15 cellular contexts compared by ENCODE assay signal in the genomic region with DNA sequence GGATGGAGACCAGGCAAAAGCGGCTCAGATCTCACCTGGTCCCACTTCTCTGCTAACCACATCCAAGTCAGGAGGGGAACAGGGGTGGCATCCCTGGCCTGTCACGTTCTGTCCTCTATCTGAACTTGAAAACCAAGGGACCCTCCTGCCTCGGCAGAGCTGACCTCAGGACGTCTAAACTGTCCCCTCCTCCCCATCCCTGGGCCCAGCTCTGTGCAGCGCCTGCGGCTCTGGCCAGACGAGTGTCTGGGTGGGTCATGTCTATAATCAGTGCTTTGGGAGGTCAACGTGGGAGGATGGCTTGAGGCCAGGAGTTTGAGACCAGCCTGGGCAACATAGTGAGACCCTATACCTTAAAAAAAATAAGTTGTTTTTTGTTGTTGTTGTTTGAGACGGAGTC.
DNase-seq lines count a peak whose midpoint lies in the region; ATAC-seq and TF ChIP-seq lines count a peak whose summit lies in the region.
"Had no signal": no experiment of that assay in that cellular context is flagged by ENCODE, and none has a peak within 500 bp of the region (broad histone marks: within the 10 kb centered on the region; RNA-seq: fewer than 3 reads in every experiment).

No MANE protein-coding gene starts in this region.

- H3K27ac Mint-ChIP-seq in activated CD4-positive, alpha-beta T cell treated with anti-CD3 and anti-CD28 coated beads, Interleukin-2, amount 10 ng/mL, durations not matched to agents 24 days and 14 days, result no peak overlapping the region
- H3K27ac Mint-ChIP-seq: CD8-positive, alpha-beta T cell had no signal

- ATAC-seq in RWPE2 (ENCODE audit: low read depth) (no peak), lower lobe of right lung (no peak)
- ATAC-seq: CD8-positive, alpha-beta T cell had no signal

- peaks cover 2% of the 10 kb centered on the region for H3K36me3 Mint-ChIP-seq in activated CD4-positive, alpha-beta T cell treated with anti-CD3 and anti-CD28 coated beads, Interleukin-2, amount 10 ng/mL, durations not matched to agents 24 days and 14 days (ENCODE audit: low read depth)
- H3K36me3 Mint-ChIP-seq: CD8-positive, alpha-beta T cell had no signal

- no peak for TF ChIP-seq POLR2A in spleen (IDR thresholded peaks at IDR 0.05)

- peaks cover 2% of the 10 kb centered on the region for H3K9me3 ChIP-seq in RWPE2 (ENCODE audit: severe bottlenecking)
- H3K9me3 ChIP-seq in lower lobe of right lung, result peaks cover 20% of the 10 kb centered on the region
- H3K9me3 ChIP-seq in spleen, result peaks cover 0 to 86% (median 1%) of the 10 kb centered on the region in 8 donors
- H3K9me3 ChIP-seq: Caco-2 had no signal

- H3K4me3 Mint-ChIP-seq in activated CD4-positive, alpha-beta T cell treated with anti-CD3 and anti-CD28 coated beads, Interleukin-2, amount 10 ng/mL, durations not matched to agents 24 days and 14 days, result no peak overlapping the region
- H3K4me3 Mint-ChIP-seq: CD8-positive, alpha-beta T cell had no signal

- H3K27me3 ChIP-seq in RWPE2 (ENCODE audit: insufficient read depth, poor library complexity, severe bottlenecking), result no peaks in the 10 kb centered on the region
- H3K27me3 ChIP-seq in lower lobe of right lung (ENCODE audit: low read depth), result no peaks in the 10 kb centered on the region
- H3K27me3 ChIP-seq in spleen (replicated peaks in 1 of 7), result no peaks in the 10 kb centered on the region

- peaks cover 7% of the 10 kb centered on the region for H3K9me3 Mint-ChIP-seq in activated CD4-positive, alpha-beta T cell treated with anti-CD3 and anti-CD28 coated beads, Interleukin-2, amount 10 ng/mL, durations not matched to agents 24 days and 14 days
- H3K9me3 Mint-ChIP-seq: CD8-positive, alpha-beta T cell had no signal

- H3K4me3 ChIP-seq in RWPE2 (ENCODE audit: severe bottlenecking), result no peak overlapping the region
- H3K4me3 ChIP-seq in coronary artery, result no peak overlapping the region
- no peak overlapping the region for H3K4me3 ChIP-seq in lower lobe of right lung
- H3K4me3 ChIP-seq in spleen, result no peak overlapping the region
- H3K4me3 ChIP-seq: GM23248 had no signal

- H3K36me3 ChIP-seq in RWPE2 (ENCODE audit: low read depth), result no peaks in the 10 kb centered on the region
- no peaks in the 10 kb centered on the region for H3K36me3 ChIP-seq in lower lobe of right lung
- H3K36me3 ChIP-seq in spleen, result no peaks in the 10 kb centered on the region

- DNase-seq in RWPE2 (ENCODE audit: low spot score), result peak; percentile 34
- peak; percentile 26 for DNase-seq in coronary artery (ENCODE audit: low spot score)
- DNase-seq in lower lobe of right lung, result peak; percentile 23
- DNase-seq in spleen, result peak; percentile 51
- no peak for DNase-seq in posterior cingulate gyrus
- no peak for DNase-seq in activated CD4-positive, alpha-beta T cell treated with anti-CD3 and anti-CD28 coated beads, Interleukin-2, amount 10 ng/mL, durations not matched to agents 24 days and 14 days
- no peak for DNase-seq in caudate nucleus (lab: John Stamatoyannopoulos, UW)
- DNase-seq: C1 segment of cervical spinal cord, DMS153, DND-41, GM23248, H7, HCEC 1CT had no signal

- H3K27ac ChIP-seq in RWPE2 (ENCODE audit: poor library complexity, severe bottlenecking) (no peak overlapping the region), coronary artery (no peak overlapping the region), lower lobe of right lung (no peak overlapping the region), spleen (no peak overlapping the region), caudate nucleus (ENCODE audit: low read depth, low read length) (no peak overlapping the region)
- H3K27ac ChIP-seq: GM23248 had no signal

- WGBS in spleen, 5 donors, result 80 to 85% (median 82%) methylated on average over 9 of the region's 9 CpGs

- H3K27me3 Mint-ChIP-seq in activated CD4-positive, alpha-beta T cell treated with anti-CD3 and anti-CD28 coated beads, Interleukin-2, amount 10 ng/mL, durations not matched to agents 24 days and 14 days, result no peaks in the 10 kb centered on the region

- intact Hi-C loops in lower lobe of right lung (cut with DNase I), result no loop called here
- intact Hi-C loops in spleen (cut with DNase I; ENCODE audit: low total_unique reads), result no loop called here
- intact Hi-C loops in posterior cingulate gyrus (cut with DNase I), result no loop called here
- intact Hi-C loops in activated CD4-positive, alpha-beta T cell treated with anti-CD3 and anti-CD28 coated beads, Interleukin-2, amount 10 ng/mL, durations not matched to agents 24 days and 14 days (cut with micrococcal nuclease), result no loop called here

- H3K4me1 ChIP-seq in RWPE2 (ENCODE audit: insufficient read depth, poor library complexity, severe bottlenecking) (no peaks in the 10 kb centered on the region), lower lobe of right lung (no peaks in the 10 kb centered on the region), spleen (no peaks in the 10 kb centered on the region)
- H3K4me1 ChIP-seq: Caco-2 had no signal

- TF ChIP-seq CTCF in RWPE2 (IDR thresholded peaks at IDR 0.05; ENCODE audit: poor library complexity, severe bottlenecking), result no peak
- TF ChIP-seq CTCF in coronary artery (IDR thresholded peaks at IDR 0.05), result no peak
- no peak for TF ChIP-seq CTCF in lower lobe of right lung (IDR thresholded peaks at IDR 0.05)
- no peak for TF ChIP-seq CTCF in spleen (IDR thresholded peaks at IDR 0.05 in 8 of 11, conservative IDR thresholded peaks at IDR 0.05 in 3 of 11)

- H3K4me1 Mint-ChIP-seq in activated CD4-positive, alpha-beta T cell treated with anti-CD3 and anti-CD28 coated beads, Interleukin-2, amount 10 ng/mL, durations not matched to agents 24 days and 14 days, result no peaks in the 10 kb centered on the region

Comparison
In these comparisons a context has a peak if more than half of its experiments do, and no peak if none do; other contexts are left out.
1. DNase-seq: peak in RWPE2 (single experiment), coronary artery (single experiment), lower lobe of right lung (single experiment) and spleen (single experiment); none in posterior cingulate gyrus (0 of 10), activated CD4-positive, alpha-beta T cell treated with anti-CD3 and anti-CD28 coated beads, Interleukin-2, amount 10 ng/mL, durations not matched to agents 24 days and 14 days (single experiment) and caudate nucleus (0 of 61).